In the genomic region with DNA sequence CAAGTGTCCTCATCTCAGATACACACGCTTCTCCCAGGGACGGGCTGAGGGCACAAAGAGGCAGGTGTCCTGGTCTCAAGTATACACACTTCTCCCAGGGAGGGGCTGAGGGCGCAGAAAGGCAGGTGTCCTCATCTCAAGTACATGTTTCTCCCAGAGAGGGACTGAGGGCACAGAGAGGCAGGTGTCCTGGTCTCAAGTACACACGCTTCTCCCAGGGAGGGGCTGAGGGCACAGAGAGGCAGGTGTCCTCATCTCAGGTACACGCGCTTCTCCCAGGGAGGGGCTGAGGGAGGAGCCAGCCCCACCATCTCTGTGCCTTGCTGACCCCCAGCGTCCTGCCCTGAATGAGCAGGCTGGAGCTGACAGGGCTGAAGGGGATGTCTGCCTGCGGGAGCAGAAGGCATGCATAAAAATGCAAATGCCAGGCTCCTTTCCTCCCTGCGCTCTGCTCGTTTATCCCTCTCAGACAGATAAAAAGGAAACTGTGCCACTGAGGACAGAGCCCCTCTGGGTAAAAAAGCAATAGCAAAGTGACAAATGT, we compare ENCODE assay signal across 25 cellular contexts.
DNase-seq lines count a peak whose midpoint lies in the region; ATAC-seq and TF ChIP-seq lines count a peak whose summit lies in the region.
"Had no signal": no experiment of that assay in that cellular context is flagged by ENCODE, and none has a peak within 500 bp of the region (broad histone marks: within the 10 kb centered on the region; RNA-seq: fewer than 3 reads in every experiment).

No MANE protein-coding gene starts in this region.

- H3K4me3 Mint-ChIP-seq in GM23338 = peak overlapping the region; percentile 53
- no peak overlapping the region for H3K4me3 Mint-ChIP-seq in nephron progenitor cell
- H3K4me3 Mint-ChIP-seq in CD8-positive, alpha-beta T cell = no peak overlapping the region
- H3K4me3 Mint-ChIP-seq: naive thymus-derived CD8-positive, alpha-beta T cell; T-helper 1 cell treated with Interleukin-12 subunit alpha and Interleukin-12 subunit beta and Interleukin-4 antibody, amounts not matched to agents 30 μg/mL and 1 μg/mL, for 36 hours; type B pancreatic cell had no signal

- CTCF ChIA-PET in CD8-positive, alpha-beta T cell (lab: Charles Lee) = no interaction called here

- H4K20me1 ChIP-seq in GM23338 (replicated peaks; ENCODE audit: insufficient read depth) = no peaks in the 10 kb centered on the region

- H3K27me3 ChIP-seq in GM23338 (ENCODE audit: insufficient read depth) = peaks cover 5% of the 10 kb centered on the region; the same call in 1 of the 2 replicates
- no peaks in the 10 kb centered on the region for H3K27me3 ChIP-seq in CD8-positive, alpha-beta T cell (ENCODE audit: insufficient read depth, low read length)
- H3K27me3 ChIP-seq: foreskin keratinocyte had no signal

- peak in 1 of 2 experiments; percentile 37; a peak in 2 of 4 replicates for TF ChIP-seq CTCF in GM23338 (conservative IDR thresholded peaks at IDR 0.05; ENCODE audit: low read depth in 2 of 2)
- TF ChIP-seq CTCF in nephron progenitor cell (IDR thresholded peaks at IDR 0.05) = no peak
- no peak for TF ChIP-seq CTCF in CD8-positive, alpha-beta T cell (IDR thresholded peaks at IDR 0.05)

- ATAC-seq in GM23338 (peak; percentile 93), HG03571 (IDR thresholded peaks at IDR 0.05; ENCODE audit: unreplicated experiment) (no peak)
- ATAC-seq in CD8-positive, alpha-beta T cell = no peak
- ATAC-seq: foreskin keratinocyte; naive thymus-derived CD8-positive, alpha-beta T cell; psoas muscle had no signal

- peaks cover 32% of the 10 kb centered on the region for H3K4me1 Mint-ChIP-seq in GM23338
- H3K4me1 Mint-ChIP-seq in nephron progenitor cell = peaks cover 24% of the 10 kb centered on the region
- no peaks in the 10 kb centered on the region for H3K4me1 Mint-ChIP-seq in CD8-positive, alpha-beta T cell (ENCODE audit: low read depth)

- peak overlapping the region; percentile 41 for H3K4me3 ChIP-seq in GM23338
- H3K4me3 ChIP-seq in CD8-positive, alpha-beta T cell (ENCODE audit: low read depth, low read length) = no peak overlapping the region
- H3K4me3 ChIP-seq: PC-9, psoas muscle, SJCRH30, skin epidermis had no signal

- H3K36me3 ChIP-seq in GM23338 (ENCODE audit: insufficient read depth) = no peaks in the 10 kb centered on the region
- no peaks in the 10 kb centered on the region for H3K36me3 ChIP-seq in CD8-positive, alpha-beta T cell (ENCODE audit: insufficient read depth, low read length)
- H3K36me3 ChIP-seq: SJCRH30 had no signal

- peaks cover 12% of the 10 kb centered on the region; the same call in 1 of the 2 replicates for H3K4me1 ChIP-seq in GM23338 (ENCODE audit: insufficient read depth)
- H3K4me1 ChIP-seq in CD8-positive, alpha-beta T cell (ENCODE audit: insufficient read depth, low read length) = no peaks in the 10 kb centered on the region
- H3K4me1 ChIP-seq: foreskin keratinocyte, psoas muscle, SJCRH30 had no signal

- no peaks in the 10 kb centered on the region for H3K79me2 ChIP-seq in GM23338 (replicated peaks; ENCODE audit: insufficient read depth)

- no peaks in the 10 kb centered on the region for H3K9me2 ChIP-seq in GM23338 (ENCODE audit: insufficient read depth)

- no peak overlapping the region for H3K27ac ChIP-seq in GM23338 (ENCODE audit: low read depth)
- H3K27ac ChIP-seq in CD8-positive, alpha-beta T cell (ENCODE audit: low read depth, low read length) = no peak overlapping the region
- H3K27ac ChIP-seq: dorsolateral prefrontal cortex, foreskin keratinocyte, KMS-11, PC-9, psoas muscle, SJCRH30, skin epidermis, VCaP had no signal

- DNase-seq in GM23338 (ENCODE audit: low spot score) (peak; percentile 64), NCI-H1436 (lab: John Stamatoyannopoulos, UW) (peak; percentile 92), NCI-H748 treated with DMSO at 0.1 percent for 48 hours (lab: John Stamatoyannopoulos, UW) (peak; percentile 5), nephron progenitor cell (peak; percentile 21), activated gamma-delta T cell (lab: John Stamatoyannopoulos, UW) (no peak)
- DNase-seq in CD8-positive, alpha-beta T cell = no peak
- DNase-seq: activated CD4-positive, alpha-beta T cell treated with anti-CD3 and anti-CD28 coated beads, Interleukin-2, amount 50 U/mL, for 48 hours; activated naive CD4-positive, alpha-beta T cell treated with Interleukin-2 at 50 U/mL for 16 hours; anterior cingulate cortex; central memory CD4-positive, alpha-beta T cell; foreskin keratinocyte; hypothalamus; naive thymus-derived CD8-positive, alpha-beta T cell; NCI-H524 treated with DMSO at 0.1 percent for 48 hours; PC-9; psoas muscle; SJCRH30; stimulated activated CD4-positive, alpha-beta T cell treated with anti-CD3 and anti-CD28 coated beads, Interleukin-4, amount 100 ng/mL, for 1 hour had no signal

- no peaks in the 10 kb centered on the region for H3F3A ChIP-seq in GM23338 (replicated peaks; ENCODE audit: low read depth)

- no peak overlapping the region for H3K27ac Mint-ChIP-seq in GM23338
- H3K27ac Mint-ChIP-seq in nephron progenitor cell = no peak overlapping the region
- H3K27ac Mint-ChIP-seq in CD8-positive, alpha-beta T cell = no peak overlapping the region
- H3K27ac Mint-ChIP-seq: naive thymus-derived CD8-positive, alpha-beta T cell; T-helper 1 cell treated with Interleukin-12 subunit alpha and Interleukin-12 subunit beta and Interleukin-4 antibody, amounts not matched to agents 30 μg/mL and 1 μg/mL, for 36 hours; type B pancreatic cell had no signal

- H3K4me2 ChIP-seq in GM23338 = peak overlapping the region; percentile 71
- H3K4me2 ChIP-seq: KMS-11, PC-9 had no signal

- H3K9me3 Mint-ChIP-seq in GM23338 (no peaks in the 10 kb centered on the region; the same call in 2 of the 3 replicates), nephron progenitor cell (no peaks in the 10 kb centered on the region)
- no peaks in the 10 kb centered on the region for H3K9me3 Mint-ChIP-seq in CD8-positive, alpha-beta T cell
- H3K9me3 Mint-ChIP-seq: naive thymus-derived CD8-positive, alpha-beta T cell; T-helper 1 cell treated with Interleukin-12 subunit alpha and Interleukin-12 subunit beta and Interleukin-4 antibody, amounts not matched to agents 30 μg/mL and 1 μg/mL, for 36 hours; type B pancreatic cell had no signal

- intact Hi-C loops in CD8-positive, alpha-beta T cell (cut with DNase I, micrococcal nuclease) = no loop called here

- POLR2A ChIA-PET in CD8-positive, alpha-beta T cell (lab: Charles Lee) = no interaction called here

- H3K36me3 Mint-ChIP-seq in GM23338 (ENCODE audit: low read depth) (no peaks in the 10 kb centered on the region), nephron progenitor cell (ENCODE audit: low read depth) (no peaks in the 10 kb centered on the region)
- no peaks in the 10 kb centered on the region for H3K36me3 Mint-ChIP-seq in CD8-positive, alpha-beta T cell
- H3K36me3 Mint-ChIP-seq: naive thymus-derived CD8-positive, alpha-beta T cell; type B pancreatic cell had no signal

- H3K27me3 Mint-ChIP-seq in GM23338 (ENCODE audit: insufficient read depth, low read depth, poor library complexity) (peaks cover 12% of the 10 kb centered on the region), nephron progenitor cell (ENCODE audit: low read depth, poor library complexity) (peaks cover 91% of the 10 kb centered on the region)
- H3K27me3 Mint-ChIP-seq in CD8-positive, alpha-beta T cell (ENCODE audit: low read depth) = peaks cover 27% of the 10 kb centered on the region

- no peaks in the 10 kb centered on the region for H3K9me3 ChIP-seq in CD8-positive, alpha-beta T cell (ENCODE audit: low read length)
- H3K9me3 ChIP-seq: psoas muscle, SJCRH30 had no signal

- H2AFZ ChIP-seq in GM23338 = peak overlapping the region; percentile 64
- H2AFZ ChIP-seq: PC-9 had no signal

TF ChIP-seq in GM23338, 12 proteins besides CTCF, POLR2A, EP300 and RAD21:
- no peak for TF ChIP-seq ZNF331 (CRISPR knock-in tag; IDR thresholded peaks at IDR 0.05; ENCODE audit: low read depth)

Comparison
In these comparisons a context has a peak if more than half of its experiments do, and no peak if none do; other contexts are left out.
1. DNase-seq: peak in GM23338 (single experiment), NCI-H1436 (single experiment), NCI-H748 treated with DMSO at 0.1 percent for 48 hours (single experiment) and nephron progenitor cell (single experiment); none in activated gamma-delta T cell (single experiment) and CD8-positive, alpha-beta T cell (0 of 7).